8 cellular contexts compared by ENCODE assay signal in the genomic region with DNA sequence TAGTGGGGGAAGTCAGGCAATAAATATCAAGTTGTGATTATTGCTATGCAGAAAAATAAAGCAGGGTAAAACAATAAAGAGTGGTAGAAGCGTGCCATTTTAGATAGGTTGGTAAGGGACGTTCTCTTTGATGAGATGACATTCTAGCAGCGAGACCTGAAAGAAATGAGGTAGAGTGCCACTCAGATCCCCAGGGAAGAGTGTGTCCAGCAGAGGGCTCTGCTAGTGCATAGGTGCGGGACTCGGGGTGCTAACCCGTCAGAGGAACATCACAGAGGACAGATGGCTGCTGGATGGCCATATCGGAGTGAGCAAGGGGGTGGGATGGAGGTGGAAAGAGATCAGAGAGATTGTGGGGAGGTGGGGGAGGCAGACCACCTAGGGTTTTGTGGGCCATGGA. TPM values are rescaled to one million over a fixed set of nuclear protein-coding genes. Genes with fewer than 3 reads are reported as not detected.
DNase-seq lines count a peak whose midpoint lies in the region; ATAC-seq and TF ChIP-seq lines count a peak whose summit lies in the region.

No MANE protein-coding gene starts in this region.

- H3K27me3 ChIP-seq in GM06990 (replicated peaks; ENCODE audit: control insufficient read depth, insufficient read depth, low read length) (no peaks in the 10 kb centered on the region; the same call in 1 of the 2 replicates), aorta (ENCODE audit: control insufficient read depth in 1 of 2, insufficient read depth in 2 of 2, low read length in 1 of 2) (no peaks in the 10 kb centered on the region)

- CTCF ChIA-PET in HEK293T (lab: Yijun Ruan, JAX): interaction anchor here (0.6 kb wide), 1 partner anchor 187 kb away, joined by 6 read pairs; no protein-coding TSS in a partner anchor

- peak; percentile 67 for TF ChIP-seq CTCF in GM06990 (IDR thresholded peaks at IDR 0.05; ENCODE audit: insufficient read depth, low read length, poor library complexity, severe bottlenecking)

- peak; percentile 30 for ATAC-seq in aorta (ENCODE audit: low FRiP score)
- ATAC-seq in GM18520 (IDR thresholded peaks at IDR 0.05; ENCODE audit: unreplicated experiment): no peak

- no peak overlapping the region for H3K27ac ChIP-seq in aorta (ENCODE audit: low read depth in 1 of 2, low read length in 2 of 2)

- intact Hi-C loops in head of caudate nucleus (cut with DNase I) (loop anchor here (2.0 kb wide), 1 partner anchor 123 kb away; no protein-coding TSS in a partner anchor), aorta (cut with DNase I) (loop anchor here in 1 of 2 donors (5.0 kb wide), 1 partner anchor 121 kb away; no protein-coding TSS in a partner anchor)

- DNase-seq in GM06990 (ENCODE audit: extremely low read depth, insufficient read length) (no peak), HEK293T (ENCODE audit: extremely low spot score) (peak; percentile 20), RPMI8226 (peak; percentile 42), head of caudate nucleus (peak in 38 of 42 donors; percentile 23 to 87 (median 56)), aorta (no peak)
- no peak for DNase-seq in effector CD8-positive, alpha-beta T cell (lab: John Stamatoyannopoulos, UW)
- no peak for DNase-seq in activated naive CD4-positive, alpha-beta T cell (lab: John Stamatoyannopoulos, UW)

- POLR2A ChIA-PET in HEK293T (lab: Yijun Ruan, JAX): no interaction called here

- WGBS in aorta, 2 donors: 75 to 83% methylated on average over 7 of the region's 7 CpGs

- H3K9me3 ChIP-seq in aorta (ENCODE audit: control insufficient read depth, low read length): peaks cover 2% of the 10 kb centered on the region

- H3K36me3 ChIP-seq in GM06990 (ENCODE audit: control insufficient read depth, insufficient read depth, low read length) (no peaks in the 10 kb centered on the region), aorta (ENCODE audit: control insufficient read depth in 1 of 2, insufficient read depth in 2 of 2, low read length in 1 of 2) (peaks cover 0 to 3% of the 10 kb centered on the region in 2 donors)

- H3K4me3 ChIP-seq in GM06990 (replicated peaks; ENCODE audit: low read depth, low read length) (no peak overlapping the region), aorta (ENCODE audit: low read length in 2 of 2) (no peak overlapping the region)

- no peaks in the 10 kb centered on the region for H3K4me1 ChIP-seq in aorta (ENCODE audit: control insufficient read depth in 1 of 2, insufficient read depth in 2 of 2, low read length in 2 of 2)

TF ChIP-seq in HEK293T, 16 proteins besides CTCF, POLR2A, EP300 and RAD21:
- TF ChIP-seq FOXM1 (IDR thresholded peaks at IDR 0.05; ENCODE audit: borderline replicate concordance): no peak
- no peak for TF ChIP-seq LEF1 (IDR thresholded peaks at IDR 0.05; ENCODE audit: borderline replicate concordance)
- no peak for TF ChIP-seq ZNF384 (IDR thresholded peaks at IDR 0.05)
- no peak for TF ChIP-seq TARDBP (IDR thresholded peaks at IDR 0.05)
- TF ChIP-seq SP1 (IDR thresholded peaks at IDR 0.05): no peak
- no peak for TF ChIP-seq SUZ12 (IDR thresholded peaks at IDR 0.05)
- TF ChIP-seq ELF4 (IDR thresholded peaks at IDR 0.05): no peak
- TF ChIP-seq, protein P1, sequence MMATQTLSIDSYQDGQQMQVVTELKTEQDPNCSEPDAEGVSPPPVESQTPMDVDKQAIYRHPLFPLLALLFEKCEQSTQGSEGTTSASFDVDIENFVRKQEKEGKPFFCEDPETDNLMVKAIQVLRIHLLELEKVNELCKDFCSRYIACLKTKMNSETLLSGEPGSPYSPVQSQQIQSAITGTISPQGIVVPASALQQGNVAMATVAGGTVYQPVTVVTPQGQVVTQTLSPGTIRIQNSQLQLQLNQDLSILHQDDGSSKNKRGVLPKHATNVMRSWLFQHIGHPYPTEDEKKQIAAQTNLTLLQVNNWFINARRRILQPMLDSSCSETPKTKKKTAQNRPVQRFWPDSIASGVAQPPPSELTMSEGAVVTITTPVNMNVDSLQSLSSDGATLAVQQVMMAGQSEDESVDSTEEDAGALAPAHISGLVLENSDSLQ (IDR thresholded peaks at IDR 0.05): no peak
- no peak for TF ChIP-seq FOXK2 (IDR thresholded peaks at IDR 0.05)
- TF ChIP-seq FOXA1 (IDR thresholded peaks at IDR 0.05): no peak

RNA-seq across cellular contexts. Expression of a gene that starts 16.3 kb away (rescaled TPM):
- not detected for total RNA-seq in aorta
- polyA plus RNA-seq in aorta: 10 to 100 TPM in 1 of 2 donors, not detected in 1; 11.7 TPM

Comparison
In these comparisons a context has a peak if more than half of its experiments do, and no peak if none do; other contexts are left out.
1. DNase-seq: peak in HEK293T (single experiment), RPMI8226 (single experiment) and head of caudate nucleus (38 of 42); none in GM06990 (single experiment), aorta (0 of 2), effector CD8-positive, alpha-beta T cell (single experiment) and activated naive CD4-positive, alpha-beta T cell (0 of 4).